23 cellular contexts compared by ENCODE assay signal in the genomic region with DNA sequence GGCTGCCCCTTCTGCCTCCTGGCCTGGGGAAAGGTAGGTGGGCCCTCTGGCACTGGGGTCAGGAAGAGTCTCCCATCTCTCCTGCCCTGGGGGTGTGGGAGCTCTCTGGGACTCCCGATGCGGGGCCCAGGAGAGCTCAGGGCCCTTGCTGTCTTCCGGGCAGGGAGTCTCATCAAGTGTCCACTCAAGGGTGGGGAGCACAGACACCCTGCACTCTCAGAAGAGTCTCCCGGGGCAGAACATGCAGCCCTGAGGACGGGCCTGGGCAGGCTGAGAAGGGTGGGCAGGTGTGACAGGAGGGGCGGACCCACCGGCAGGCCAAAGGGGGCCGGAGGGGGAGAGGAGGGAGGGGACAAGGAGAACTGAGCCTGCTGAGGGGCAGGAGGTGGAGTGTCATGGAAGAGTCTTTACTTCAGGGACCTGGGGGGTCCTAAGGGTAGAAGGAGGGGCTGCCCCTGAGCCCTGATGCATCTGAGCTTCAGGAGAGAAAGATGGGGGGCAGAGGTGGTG. TPM values are rescaled to one million over a fixed set of nuclear protein-coding genes. Genes with fewer than 3 reads are reported as not detected.
"Had no signal": no experiment of that assay in that cellular context is flagged by ENCODE, and none has a peak within 500 bp of the region (broad histone marks: within the 10 kb centered on the region; RNA-seq: fewer than 3 reads in every experiment).

No MANE protein-coding gene starts in this region.

- H3K36me3 Mint-ChIP-seq: natural killer cell treated with Interleukin-12 subunit alpha and Interleukin-12 subunit beta and Interleukin-15 and Interleukin-18, amount 100 ng/mL, for 72 hours; stimulated activated memory B cell treated with anti-CD40 and anti-IgM and Interleukin-4, amounts not matched to agents 10 μg/mL and 1 μg/mL and 100 μg/mL, for 72 hours had no signal

- H2AFZ ChIP-seq: parathyroid adenoma had no signal

- H3K36me3 ChIP-seq: right lobe of liver, transverse colon had no signal

- DNase-seq: effector CD4-positive, alpha-beta T cell; foreskin melanocyte; head of caudate nucleus; hippocampal formation; kidney glomerular epithelial cell; midbrain; psoas muscle; retina; right lobe of liver; stimulated activated CD4-positive, alpha-beta T cell treated with anti-CD3 and anti-CD28 coated beads, Interleukin-4, amount 100 ng/mL, for 24 hours; transverse colon had no signal

- H3K79me2 ChIP-seq: parathyroid adenoma had no signal

- H3K27me3 Mint-ChIP-seq: natural killer cell treated with Interleukin-12 subunit alpha and Interleukin-12 subunit beta and Interleukin-15 and Interleukin-18, amount 100 ng/mL, for 72 hours; stimulated activated naive CD8-positive, alpha-beta T cell treated with anti-CD3 and anti-CD28 coated beads, Interleukin-15, Interleukin-2, amounts not matched to agents 100 ng/mL and 50 ng/mL, for 24 hours had no signal

- H3K4me3 Mint-ChIP-seq: natural killer cell treated with Interleukin-12 subunit alpha and Interleukin-12 subunit beta and Interleukin-15 and Interleukin-18, amount 100 ng/mL, for 72 hours; stimulated activated memory B cell treated with anti-CD40 and anti-IgM and Interleukin-4, amounts not matched to agents 10 μg/mL and 1 μg/mL and 100 μg/mL, for 72 hours; stimulated activated naive CD8-positive, alpha-beta T cell treated with anti-CD3 and anti-CD28 coated beads, Interleukin-15, Interleukin-2, amounts not matched to agents 100 ng/mL and 50 ng/mL, for 24 hours had no signal

- H3K9ac ChIP-seq: parathyroid adenoma had no signal

- H3K27ac ChIP-seq: coronary artery, parathyroid adenoma, psoas muscle, right lobe of liver, transverse colon had no signal

- H3K9me3 ChIP-seq: psoas muscle, right lobe of liver, transverse colon had no signal

- H3K27ac Mint-ChIP-seq: natural killer cell treated with Interleukin-12 subunit alpha and Interleukin-12 subunit beta and Interleukin-15 and Interleukin-18, amount 100 ng/mL, for 72 hours; stimulated activated memory B cell treated with anti-CD40 and anti-IgM and Interleukin-4, amounts not matched to agents 10 μg/mL and 1 μg/mL and 100 μg/mL, for 72 hours; stimulated activated naive CD8-positive, alpha-beta T cell treated with anti-CD3 and anti-CD28 coated beads, Interleukin-15, Interleukin-2, amounts not matched to agents 100 ng/mL and 50 ng/mL, for 24 hours had no signal

- H3K27me3 ChIP-seq: right lobe of liver had no signal

- H3K4me3 ChIP-seq: coronary artery, psoas muscle, right lobe of liver, transverse colon had no signal

- ATAC-seq: left lobe of liver; natural killer cell treated with Interleukin-12 subunit alpha and Interleukin-12 subunit beta and Interleukin-15 and Interleukin-18, amount 100 ng/mL, for 72 hours; psoas muscle; right lobe of liver had no signal

- H3K9me3 Mint-ChIP-seq: natural killer cell treated with Interleukin-12 subunit alpha and Interleukin-12 subunit beta and Interleukin-15 and Interleukin-18, amount 100 ng/mL, for 72 hours; stimulated activated memory B cell treated with anti-CD40 and anti-IgM and Interleukin-4, amounts not matched to agents 10 μg/mL and 1 μg/mL and 100 μg/mL, for 72 hours; stimulated activated naive CD8-positive, alpha-beta T cell treated with anti-CD3 and anti-CD28 coated beads, Interleukin-15, Interleukin-2, amounts not matched to agents 100 ng/mL and 50 ng/mL, for 24 hours had no signal

RNA-seq across cellular contexts. Expression of gene CLDN9, which starts 24.1 kb away (rescaled TPM):
- total RNA-seq: cerebellum, dermis microvascular lymphatic vessel endothelial cell, temporal lobe had no signal

RNA-seq across cellular contexts. Expression of gene KREMEN2, which starts 24.6 kb away (rescaled TPM):
- total RNA-seq: cerebellum; dermis microvascular lymphatic vessel endothelial cell; left lobe of liver; natural killer cell treated with Interleukin-12 subunit alpha and Interleukin-12 subunit beta and Interleukin-15 and Interleukin-18, amount 100 ng/mL, for 72 hours; omental fat pad; psoas muscle; right lobe of liver; ureter had no signal

RNA-seq across cellular contexts. Expression of gene CLDN6, which starts 29.3 kb away (rescaled TPM):
- total RNA-seq: cerebellum; dermis microvascular lymphatic vessel endothelial cell; lower leg skin; natural killer cell treated with Interleukin-12 subunit alpha and Interleukin-12 subunit beta and Interleukin-15 and Interleukin-18, amount 100 ng/mL, for 72 hours; omental fat pad; psoas muscle; transverse colon; ureter had no signal
